ENCODE assay signal across 12 cellular contexts in genomic region chr14:59116984-59117415, GRCh38.
A peak's percentile ranks its signal among the peaks of the same experiment; 100 is the strongest.
DNase-seq lines count a peak whose midpoint lies in the region; ATAC-seq and TF ChIP-seq lines count a peak whose summit lies in the region.
"Had no signal": no experiment of that assay in that cellular context is flagged by ENCODE, and none has a peak within 500 bp of the region (broad histone marks: within the 10 kb centered on the region; RNA-seq: fewer than 3 reads in every experiment).

No MANE protein-coding gene starts in this region.

- no peak overlapping the region for H3K4me3 Mint-ChIP-seq in HFFc6
- H3K4me3 Mint-ChIP-seq: activated naive CD8-positive, alpha-beta T cell treated with anti-CD3 and anti-CD28 coated beads for 36 hours had no signal

- ATAC-seq in GM18511 (IDR thresholded peaks at IDR 0.05; ENCODE audit: unreplicated experiment) (peak; percentile 78), GM21737 (IDR thresholded peaks at IDR 0.05; ENCODE audit: unreplicated experiment) (no peak)
- ATAC-seq: heart left ventricle had no signal

- H3K27me3 Mint-ChIP-seq in HFFc6 (ENCODE audit: insufficient read depth): peaks cover 10% of the 10 kb centered on the region; the same call in 1 of the 2 replicates

- no peak for TF ChIP-seq CTCF in HFFc6 (IDR thresholded peaks at IDR 0.05)

- in situ Hi-C loops in ACHN (cut with HindIII; ENCODE audit: low pct_ligation_motif_present, low pct_unique_long_range_greater_than_20kb, low sequenced_read_pairs): no loop called here

- peak; percentile 40 for DNase-seq in HFFc6
- peak; percentile 35 for DNase-seq in NCI-H345 treated with DMSO at 0.1 percent for 48 hours (lab: John Stamatoyannopoulos, UW; ENCODE audit: unreplicated experiment)
- DNase-seq in foreskin melanocyte: peak; percentile 82
- DNase-seq in activated gamma-delta T cell treated with Interleukin-2 at 50 U/mL for 16 hours: no peak
- DNase-seq in DMS114 treated with DMSO at 0.1 percent for 48 hours (lab: John Stamatoyannopoulos, UW; ENCODE audit: unreplicated experiment): no peak
- no peak for DNase-seq in ACHN
- DNase-seq: activated CD4-positive, alpha-beta T cell treated with anti-CD3 and anti-CD28 coated beads, Interleukin-2, amount 50 U/mL, for 4 hours; activated naive CD8-positive, alpha-beta T cell treated with anti-CD3 and anti-CD28 coated beads for 36 hours; heart left ventricle; NCI-H1694 had no signal

- H3K36me3 Mint-ChIP-seq in HFFc6 (ENCODE audit: low read depth): peaks cover 8% of the 10 kb centered on the region; the same call in 1 of the 2 replicates
- H3K36me3 Mint-ChIP-seq: activated naive CD8-positive, alpha-beta T cell treated with anti-CD3 and anti-CD28 coated beads for 36 hours had no signal

- H3K4me1 Mint-ChIP-seq in HFFc6 (ENCODE audit: low read depth): peaks cover 13% of the 10 kb centered on the region
- H3K4me1 Mint-ChIP-seq: activated naive CD8-positive, alpha-beta T cell treated with anti-CD3 and anti-CD28 coated beads for 36 hours had no signal

- no peak overlapping the region; the same call in 1 of the 2 replicates for H3K27ac Mint-ChIP-seq in HFFc6
- H3K27ac Mint-ChIP-seq: activated naive CD8-positive, alpha-beta T cell treated with anti-CD3 and anti-CD28 coated beads for 36 hours had no signal

- peaks cover 6% of the 10 kb centered on the region; the same call in 1 of the 2 replicates for H3K9me3 Mint-ChIP-seq in HFFc6
- H3K9me3 Mint-ChIP-seq: activated naive CD8-positive, alpha-beta T cell treated with anti-CD3 and anti-CD28 coated beads for 36 hours had no signal

Comparison
In these comparisons a context has a peak if more than half of its experiments do, and no peak if none do; other contexts are left out.
1. DNase-seq: peak in HFFc6 (single experiment), NCI-H345 treated with DMSO at 0.1 percent for 48 hours (single experiment) and foreskin melanocyte (single experiment); none in activated gamma-delta T cell treated with Interleukin-2 at 50 U/mL for 16 hours (single experiment), DMS114 treated with DMSO at 0.1 percent for 48 hours (single experiment) and ACHN (single experiment).